In genomic region chr11:63951779-63952536, GRCh38 we compare ENCODE assay signal across 9 cellular contexts. TPM values are rescaled to one million over a fixed set of nuclear protein-coding genes. Genes with fewer than 3 reads are reported as not detected.
DNase-seq lines count a peak whose midpoint lies in the region; ATAC-seq and TF ChIP-seq lines count a peak whose summit lies in the region.
"Had no signal": no experiment of that assay in that cellular context is flagged by ENCODE, and none has a peak within 500 bp of the region (broad histone marks: within the 10 kb centered on the region; RNA-seq: fewer than 3 reads in every experiment).

No MANE protein-coding gene starts in this region.

- H3K9ac ChIP-seq in mesenchymal stem cell (ENCODE audit: low read length): no peak overlapping the region

- H3K79me1 ChIP-seq in mesenchymal stem cell (replicated peaks; ENCODE audit: low read length, poor library complexity, severe bottlenecking): peaks cover 20% of the 10 kb centered on the region

- peaks cover 25% of the 10 kb centered on the region for H3K4me1 Mint-ChIP-seq in activated CD4-positive, alpha-beta memory T cell treated with anti-CD3 and anti-CD28 coated beads, Interleukin-2, amount 10 ng/mL, durations not matched to agents 7 days and 5 days

- WGBS in mesenchymal stem cell: 90% methylated on average over 20 of the region's 20 CpGs

- H3K27ac Mint-ChIP-seq in activated CD4-positive, alpha-beta memory T cell treated with anti-CD3 and anti-CD28 coated beads, Interleukin-2, amount 10 ng/mL, durations not matched to agents 7 days and 5 days: peak overlapping the region; percentile 73

- H2BK15ac ChIP-seq in mesenchymal stem cell (ENCODE audit: low read depth, poor library complexity, severe bottlenecking): no peak overlapping the region

- H3K14ac ChIP-seq in mesenchymal stem cell (ENCODE audit: low read length in 2 of 2): no peak overlapping the region

- H2AFZ ChIP-seq in mesenchymal stem cell (ENCODE audit: low read depth, low read length): no peak overlapping the region

- H3K27me3 ChIP-seq in mesenchymal stem cell (ENCODE audit: control insufficient read depth in 1 of 2, insufficient read depth in 1 of 2, low read length in 2 of 2): no peaks in the 10 kb centered on the region

- no peak overlapping the region for H2BK12ac ChIP-seq in mesenchymal stem cell (ENCODE audit: low read length in 2 of 2)

- ATAC-seq in HG02610 (IDR thresholded peaks at IDR 0.05; ENCODE audit: unreplicated experiment) (peak; percentile 63), HG03025 (IDR thresholded peaks at IDR 0.05; ENCODE audit: low FRiP score, unreplicated experiment) (no peak), GM21723 (IDR thresholded peaks at IDR 0.05; ENCODE audit: unreplicated experiment) (no peak)

- no peak overlapping the region for H3K27ac ChIP-seq in mesenchymal stem cell (ENCODE audit: low read length, poor library complexity, severe bottlenecking)

- in situ Hi-C loops in ACHN (cut with HindIII; ENCODE audit: low pct_ligation_motif_present, low pct_unique_long_range_greater_than_20kb, low sequenced_read_pairs): no loop called here

- peak overlapping the region; percentile 14 for H3K4me3 Mint-ChIP-seq in activated CD4-positive, alpha-beta memory T cell treated with anti-CD3 and anti-CD28 coated beads, Interleukin-2, amount 10 ng/mL, durations not matched to agents 7 days and 5 days

- peak overlapping the region in 1 of 2 experiments; percentile 61 for H3K23ac ChIP-seq in mesenchymal stem cell (ENCODE audit: low read length in 2 of 2)

- H3K9me3 ChIP-seq in mesenchymal stem cell (ENCODE audit: control insufficient read depth, low read length): no peaks in the 10 kb centered on the region

- no peak overlapping the region for H3K4me3 ChIP-seq in mesenchymal stem cell (ENCODE audit: insufficient read depth in 1 of 2, low read depth in 1 of 2, low read length in 2 of 2)
- H3K4me3 ChIP-seq in foreskin fibroblast (ENCODE audit: low read depth in 1 of 2, low read length in 2 of 2): no peak overlapping the region

- POLR2A ChIA-PET in activated CD4-positive, alpha-beta memory T cell treated with anti-CD3 and anti-CD28 coated beads, Interleukin-2, amount 10 ng/mL, durations not matched to agents 7 days and 5 days (lab: Charles Lee): interaction anchor here (0.8 to 1.6 kb wide), 4 partner anchors 9 to 27 kb away, joined by 3 to 8 read pairs (median 3); no protein-coding TSS in a partner anchor

- no peak overlapping the region for H4K91ac ChIP-seq in mesenchymal stem cell (ENCODE audit: low read length)

- H3K27me3 Mint-ChIP-seq in activated CD4-positive, alpha-beta memory T cell treated with anti-CD3 and anti-CD28 coated beads, Interleukin-2, amount 10 ng/mL, durations not matched to agents 7 days and 5 days: no peaks in the 10 kb centered on the region

- H2BK5ac ChIP-seq in mesenchymal stem cell (ENCODE audit: low read depth, low read length, poor library complexity, severe bottlenecking): no peak overlapping the region

- no peaks in the 10 kb centered on the region for H3K9me3 Mint-ChIP-seq in activated CD4-positive, alpha-beta memory T cell treated with anti-CD3 and anti-CD28 coated beads, Interleukin-2, amount 10 ng/mL, durations not matched to agents 7 days and 5 days

- H3K36me3 ChIP-seq in mesenchymal stem cell (ENCODE audit: control insufficient read depth in 1 of 2, insufficient read depth in 2 of 2, low read depth in 1 of 2, low read length in 2 of 2): peaks cover 52 to 71% of the 10 kb centered on the region in 2 experiments

- peak overlapping the region in 1 of 2 experiments; percentile 30 for H3K18ac ChIP-seq in mesenchymal stem cell (ENCODE audit: low read depth in 1 of 2, low read length in 2 of 2)

- DNase-seq in COLO829 (ENCODE audit: low spot score): peak; percentile 60
- DNase-seq in activated CD4-positive, alpha-beta memory T cell treated with anti-CD3 and anti-CD28 coated beads, Interleukin-2, amount 10 ng/mL, durations not matched to agents 7 days and 5 days: peak; percentile 72
- peak; percentile 39 for DNase-seq in mesenchymal stem cell
- no peak for DNase-seq in ACHN
- no peak for DNase-seq in foreskin fibroblast
- DNase-seq: DMS79 treated with DMSO at 0.1 percent for 48 hours had no signal

- no peak overlapping the region for H3K4ac ChIP-seq in mesenchymal stem cell (ENCODE audit: low read depth in 1 of 2, low read length in 2 of 2)

- no peaks in the 10 kb centered on the region for H3K4me1 ChIP-seq in mesenchymal stem cell (ENCODE audit: control insufficient read depth, insufficient read depth, low read depth, low read length)

- no peak overlapping the region for H2AK5ac ChIP-seq in mesenchymal stem cell (ENCODE audit: low read length, severe bottlenecking)

- no peak for TF ChIP-seq CTCF in foreskin fibroblast (IDR thresholded peaks at IDR 0.05; ENCODE audit: low read depth, low read length)

- H3K36me3 Mint-ChIP-seq in activated CD4-positive, alpha-beta memory T cell treated with anti-CD3 and anti-CD28 coated beads, Interleukin-2, amount 10 ng/mL, durations not matched to agents 7 days and 5 days (ENCODE audit: low read depth): peaks cover 48% of the 10 kb centered on the region

- no peak overlapping the region for H3K4me2 ChIP-seq in mesenchymal stem cell (ENCODE audit: low read length, poor library complexity, severe bottlenecking)

- CTCF ChIA-PET in activated CD4-positive, alpha-beta memory T cell treated with anti-CD3 and anti-CD28 coated beads, Interleukin-2, amount 10 ng/mL, durations not matched to agents 7 days and 5 days (lab: Charles Lee): interaction anchor here (0.6 to 6.1 kb wide), 7 partner anchors 9 to 119 kb away, joined by 3 to 59 read pairs (median 3); partner anchors contain the start of genes MARK2 and RCOR2

- H2BK120ac ChIP-seq in mesenchymal stem cell (ENCODE audit: low read depth, low read length): no peak overlapping the region

- peak overlapping the region; percentile 7 for H4K8ac ChIP-seq in mesenchymal stem cell (ENCODE audit: low read length)

RNA-seq across cellular contexts. Expression of gene NAA40, which starts 13.2 kb away (rescaled TPM):
- total RNA-seq in activated CD4-positive, alpha-beta memory T cell treated with anti-CD3 and anti-CD28 coated beads, Interleukin-2, amount 10 ng/mL, durations not matched to agents 7 days and 5 days: 10 to 100 TPM; 28.9 to 31.1 TPM
- polyA plus RNA-seq in mesenchymal stem cell (2013, experiment 1 of 2): 12.1 TPM
- polyA plus RNA-seq in mesenchymal stem cell (2013, experiment 2 of 2): 11.4 TPM

RNA-seq across cellular contexts. Expression of gene COX8A, which starts 22.5 kb away (rescaled TPM):
- total RNA-seq in activated CD4-positive, alpha-beta memory T cell treated with anti-CD3 and anti-CD28 coated beads, Interleukin-2, amount 10 ng/mL, durations not matched to agents 7 days and 5 days: 100 to 1,000 TPM; 506 to 527 TPM
- 504 TPM for polyA plus RNA-seq in mesenchymal stem cell (2013, experiment 1 of 2)
- 497 TPM for polyA plus RNA-seq in mesenchymal stem cell (2013, experiment 2 of 2)

RNA-seq across cellular contexts. Expression of gene OTUB1, which starts 34.3 kb away (rescaled TPM):
- total RNA-seq in activated CD4-positive, alpha-beta memory T cell treated with anti-CD3 and anti-CD28 coated beads, Interleukin-2, amount 10 ng/mL, durations not matched to agents 7 days and 5 days: 10 to 100 TPM; 86.8 to 93.6 TPM
- 63.8 TPM for polyA plus RNA-seq in mesenchymal stem cell (2013, experiment 1 of 2)
- 61.4 TPM for polyA plus RNA-seq in mesenchymal stem cell (2013, experiment 2 of 2)

RNA-seq across cellular contexts. Expression of gene RCOR2, which starts 35.0 kb away (rescaled TPM):
- total RNA-seq in activated CD4-positive, alpha-beta memory T cell treated with anti-CD3 and anti-CD28 coated beads, Interleukin-2, amount 10 ng/mL, durations not matched to agents 7 days and 5 days: not detected
- polyA plus RNA-seq in mesenchymal stem cell (2013, experiment 1 of 2): 5.2 TPM
- polyA plus RNA-seq in mesenchymal stem cell (2013, experiment 2 of 2): 4.7 TPM

Comparison
In these comparisons a context has a peak if more than half of its experiments do, and no peak if none do; other contexts are left out.
1. DNase-seq: peak in COLO829 (single experiment), activated CD4-positive, alpha-beta memory T cell treated with anti-CD3 and anti-CD28 coated beads, Interleukin-2, amount 10 ng/mL, durations not matched to agents 7 days and 5 days (single experiment) and mesenchymal stem cell (single experiment); none in ACHN (single experiment) and foreskin fibroblast (0 of 2).